ENCODE assay signal across 19 cellular contexts in the genomic region with DNA sequence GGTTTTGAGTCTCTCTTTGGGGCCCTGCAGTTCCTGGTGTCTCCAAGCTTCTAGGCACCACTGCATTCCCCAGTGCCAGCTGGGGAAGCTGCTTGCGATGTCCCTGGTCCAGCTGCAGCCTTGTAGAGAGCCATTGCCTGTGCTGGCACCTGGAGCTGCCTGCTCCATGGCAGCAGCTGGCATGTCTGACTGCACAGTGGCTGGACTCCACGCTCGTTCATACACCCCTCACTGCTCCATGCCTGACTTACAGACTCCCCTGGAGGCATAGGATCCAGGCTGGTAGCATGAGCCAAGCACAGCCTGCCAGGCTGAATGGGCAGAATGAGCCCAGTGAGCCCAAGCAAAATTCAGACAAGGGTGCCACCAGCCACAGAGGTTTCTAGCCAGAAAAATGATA.
"Had no signal": no experiment of that assay in that cellular context is flagged by ENCODE, and none has a peak within 500 bp of the region (broad histone marks: within the 10 kb centered on the region; RNA-seq: fewer than 3 reads in every experiment).

No MANE protein-coding gene starts in this region.

- H3K9me3 ChIP-seq: SK-N-SH had no signal

- DNase-seq: Kasumi-1, MM.1S, NCI-H1105, NCI-H1417, NCI-H1436 treated with DMSO at 0.1 percent for 48 hours, NCI-H1694, NCI-H187 treated with DMSO at 0.1 percent for 48 hours, NCI-H2029 treated with DMSO at 0.1 percent for 48 hours, NCI-H2171 treated with DMSO at 0.1 percent for 48 hours, NCI-H524 treated with DMSO at 0.1 percent for 48 hours, NCI-H69, NCI-H774, RPMI8226, SHP77, SK-N-SH, SW 1271 had no signal

- H3K4me1 Mint-ChIP-seq: IgD-negative memory B cell had no signal

- H3K4me3 Mint-ChIP-seq: IgD-negative memory B cell had no signal

- H3K27ac ChIP-seq: KMS-11 had no signal

- H3K4me3 ChIP-seq: K562 had no signal

- H3K27me3 Mint-ChIP-seq: IgD-negative memory B cell had no signal

- H3K27ac Mint-ChIP-seq: IgD-negative memory B cell had no signal

- ATAC-seq: K562 had no signal
